Comparison of ENCODE assay signal across 23 cellular contexts in the genomic region with DNA sequence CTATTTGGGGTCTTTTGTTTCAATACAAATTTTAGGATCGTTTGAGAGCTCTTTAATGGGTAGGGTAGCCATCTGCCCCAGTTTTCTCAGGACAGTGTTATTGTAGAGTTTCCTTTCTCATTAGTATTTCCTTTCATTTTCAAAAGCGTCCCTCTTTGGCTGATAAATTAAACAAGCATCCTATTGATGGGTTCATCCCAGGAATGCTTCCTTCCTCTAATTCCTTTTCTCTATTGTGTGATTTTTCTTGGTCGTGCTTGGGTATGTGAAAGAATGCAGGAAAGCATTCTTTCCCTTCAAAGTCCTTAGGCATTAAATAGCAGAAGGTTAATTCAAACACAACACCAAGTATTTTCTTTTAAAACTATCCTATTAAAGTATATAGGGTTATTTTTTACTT. TPM values are rescaled to one million over a fixed set of nuclear protein-coding genes. Genes with fewer than 3 reads are reported as not detected.
"Had no signal": no experiment of that assay in that cellular context is flagged by ENCODE, and none has a peak within 500 bp of the region (broad histone marks: within the 10 kb centered on the region; RNA-seq: fewer than 3 reads in every experiment).

No MANE protein-coding gene starts in this region.

- H3K36me3 ChIP-seq: gastroesophageal sphincter, heart left ventricle, left lung, prostate gland, right atrium auricular region, sigmoid colon, tibial nerve, upper lobe of left lung had no signal

- DNase-seq: cortex of kidney; effector CD4-positive, alpha-beta T cell; foreskin fibroblast; heart left ventricle; left cardiac atrium; left lung; mesenchymal stem cell; midbrain; naive thymus-derived CD4-positive, alpha-beta T cell; nucleus accumbens; sigmoid colon; stimulated activated CD4-positive, alpha-beta T cell treated with anti-CD3 and anti-CD28 coated beads, Interleukin-2, amount 100 ng/mL, for 24 hours; stimulated activated CD4-positive, alpha-beta T cell treated with anti-CD3 and anti-CD28 coated beads, Interleukin-4, amount 100 ng/mL, for 24 hours; stimulated activated naive CD8-positive, alpha-beta T cell treated with anti-CD3 and anti-CD28 coated beads, Interleukin-15, Interleukin-2, amounts not matched to agents 100 U/mL and 50 U/mL, for 24 hours; substantia nigra; testis; upper lobe of left lung had no signal

- H3K4me1 ChIP-seq: gastroesophageal sphincter, heart left ventricle, left lung, prostate gland, right atrium auricular region, sigmoid colon, testis, tibial nerve, upper lobe of left lung had no signal

- H3K4me3 ChIP-seq: gastroesophageal sphincter, heart left ventricle, hepatocyte, left lung, prostate gland, right atrium auricular region, sigmoid colon, testis, tibial nerve, upper lobe of left lung had no signal

- H3K9me3 ChIP-seq: prostate gland, testis had no signal

- H3K27me3 ChIP-seq: gastroesophageal sphincter, heart left ventricle, hepatocyte, left lung, right atrium auricular region, sigmoid colon, testis, tibial nerve, upper lobe of left lung had no signal

- H3K27ac ChIP-seq: epithelial cell of prostate, gastroesophageal sphincter, heart left ventricle, hepatocyte, left lung, prostate gland, right atrium auricular region, sigmoid colon, testis, tibial nerve, upper lobe of left lung had no signal

RNA-seq across cellular contexts. Expression of gene SLC13A1, which starts 14.0 kb away (rescaled TPM):
- polyA plus RNA-seq: heart left ventricle; hepatocyte; naive thymus-derived CD4-positive, alpha-beta T cell had no signal
